Comparison of ENCODE assay signal across 1 cellular context in genomic region chr5:177455036-177455660, GRCh38.
A peak's percentile ranks its signal among the peaks of the same experiment; 100 is the strongest.
TF ChIP-seq lines count a peak whose summit lies in the region.

No MANE protein-coding gene starts in this region.

TF ChIP-seq in HepG2, 621 proteins besides CTCF, POLR2A, EP300 and RAD21 (continued from another document and continues in another):
- TF ChIP-seq ZBTB37 (CRISPR knock-in tag; IDR thresholded peaks at IDR 0.05), result no peak
- TF ChIP-seq MLX (CRISPR knock-in tag; IDR thresholded peaks at IDR 0.05), result peak; percentile 27; the same call in 1 of the 2 replicates
- TF ChIP-seq SNRNP70 (IDR thresholded peaks at IDR 0.05; ENCODE audit: low read depth, low read length), result no peak
- no peak; the same call in 1 of the 2 replicates for TF ChIP-seq ZNF205 (CRISPR knock-in tag; IDR thresholded peaks at IDR 0.05)
- no peak for TF ChIP-seq ZNF232 (CRISPR knock-in tag; IDR thresholded peaks at IDR 0.05; ENCODE audit: borderline replicate concordance)
- peak; percentile 92 for TF ChIP-seq ZBTB34 (CRISPR knock-in tag; IDR thresholded peaks at IDR 0.05)
- no peak for TF ChIP-seq MTF1 (CRISPR knock-in tag; IDR thresholded peaks at IDR 0.05)
- TF ChIP-seq ZNF343 (CRISPR knock-in tag; IDR thresholded peaks at IDR 0.05), result no peak
- peak; percentile 17 for TF ChIP-seq CBX1 (IDR thresholded peaks at IDR 0.05; ENCODE audit: low read depth)
- TF ChIP-seq MEIS2 (CRISPR knock-in tag; IDR thresholded peaks at IDR 0.05), result no peak; the same call in none of the 2 replicates
- TF ChIP-seq AGO1 (IDR thresholded peaks at IDR 0.05; ENCODE audit: low read depth, low read length, poor library complexity, severe bottlenecking), result no peak
- TF ChIP-seq ZNF770 (CRISPR knock-in tag; IDR thresholded peaks at IDR 0.05), result peak; percentile 81
- no peak for TF ChIP-seq TEF (CRISPR knock-in tag; IDR thresholded peaks at IDR 0.05)
- peak; percentile 23; the same call in 1 of the 2 replicates for TF ChIP-seq ZNF431 (CRISPR knock-in tag; IDR thresholded peaks at IDR 0.05; ENCODE audit: borderline replicate concordance, low read depth)
- no peak for TF ChIP-seq ZNF33A (CRISPR knock-in tag; IDR thresholded peaks at IDR 0.05; ENCODE audit: borderline replicate concordance)
- no peak for TF ChIP-seq ZNF256 (CRISPR knock-in tag; conservative IDR thresholded peaks at IDR 0.05)
- peak; percentile 87 for TF ChIP-seq ZNF777 (CRISPR knock-in tag; IDR thresholded peaks at IDR 0.05)
- TF ChIP-seq CREB3 (CRISPR knock-in tag; IDR thresholded peaks at IDR 0.05), result peak; percentile 73; the same call in 1 of the 2 replicates
- no peak; the same call in 1 of the 2 replicates for TF ChIP-seq DMAP1 (CRISPR knock-in tag; IDR thresholded peaks at IDR 0.05)
- peak; percentile 94 for TF ChIP-seq UBTF (CRISPR knock-in tag; IDR thresholded peaks at IDR 0.05)
- no peak for TF ChIP-seq RBAK (CRISPR knock-in tag; IDR thresholded peaks at IDR 0.05)
- 0 out of 2 replicates have a peak, but pooled peaks have one; percentile 49 for TF ChIP-seq BORCS8-MEF2B (CRISPR knock-in tag; IDR thresholded peaks at IDR 0.05)
- peak; percentile 62; the same call in 1 of the 2 replicates for TF ChIP-seq SALL2 (CRISPR knock-in tag; IDR thresholded peaks at IDR 0.05)
- TF ChIP-seq KLF16 (CRISPR knock-in tag; IDR thresholded peaks at IDR 0.05), result no peak
- no peak for TF ChIP-seq ZMAT5 (CRISPR knock-in tag; IDR thresholded peaks at IDR 0.05; ENCODE audit: borderline replicate concordance, low read depth)
- no peak for TF ChIP-seq ATF1 (CRISPR knock-in tag; IDR thresholded peaks at IDR 0.05)
- TF ChIP-seq ZSCAN30 (CRISPR knock-in tag; IDR thresholded peaks at IDR 0.05), result peak; percentile 63; the same call in 1 of the 2 replicates
- TF ChIP-seq ZNF800 (CRISPR knock-in tag; IDR thresholded peaks at IDR 0.05), result no peak
- TF ChIP-seq ZMYM2 (CRISPR knock-in tag; IDR thresholded peaks at IDR 0.05), result no peak
- TF ChIP-seq SMC3 (IDR thresholded peaks at IDR 0.05; ENCODE audit: low read length), result no peak
- peak; percentile 77 for TF ChIP-seq ZNF784 (CRISPR knock-in tag; IDR thresholded peaks at IDR 0.05; ENCODE audit: borderline replicate concordance)
- TF ChIP-seq ZBTB40 (IDR thresholded peaks at IDR 0.05), result no peak
- TF ChIP-seq ZBTB40 (CRISPR knock-in tag; IDR thresholded peaks at IDR 0.05), result peak; percentile 23; the same call in 1 of the 2 replicates
- no peak for TF ChIP-seq TCF12 (IDR thresholded peaks at IDR 0.05)
- no peak for TF ChIP-seq TCF12 (CRISPR knock-in tag; IDR thresholded peaks at IDR 0.05)
- no peak for TF ChIP-seq KLF13 (CRISPR knock-in tag; IDR thresholded peaks at IDR 0.05)
- 0 out of 2 replicates have a peak, but pooled peaks have one; percentile 73 for TF ChIP-seq ZNF354B (CRISPR knock-in tag; IDR thresholded peaks at IDR 0.05)
